ENCODE assay signal across 17 cellular contexts in the genomic region with DNA sequence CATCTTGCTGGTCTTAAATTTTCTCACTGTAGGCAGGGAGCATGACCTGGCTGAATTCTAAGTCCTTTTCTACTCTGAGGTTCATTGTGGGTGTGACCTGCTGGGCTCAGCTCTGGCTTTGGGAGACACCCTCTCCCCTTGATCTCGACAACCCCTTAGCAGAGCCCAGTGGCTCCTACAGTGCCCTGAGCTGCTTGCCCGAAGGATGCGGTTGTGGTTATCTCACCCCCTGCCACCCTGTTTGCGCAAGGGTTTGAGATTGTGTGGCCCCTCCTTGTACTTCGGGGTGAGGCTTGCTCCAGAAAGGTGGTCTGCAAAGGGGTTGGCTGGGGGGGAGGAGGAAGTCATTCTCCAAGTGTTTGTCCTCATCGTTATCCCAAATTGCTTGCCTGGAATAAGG. TPM values are rescaled to one million over a fixed set of nuclear protein-coding genes. Genes with fewer than 3 reads are reported as not detected.
DNase-seq lines count a peak whose midpoint lies in the region; ATAC-seq and TF ChIP-seq lines count a peak whose summit lies in the region.
"Had no signal": no experiment of that assay in that cellular context is flagged by ENCODE, and none has a peak within 500 bp of the region (broad histone marks: within the 10 kb centered on the region; RNA-seq: fewer than 3 reads in every experiment).

No MANE protein-coding gene starts in this region.

- ATAC-seq in GM23338 (peak; percentile 42), HG02884 (IDR thresholded peaks at IDR 0.05; ENCODE audit: unreplicated experiment) (no peak), HG03175 (IDR thresholded peaks at IDR 0.05; ENCODE audit: unreplicated experiment) (no peak)
- ATAC-seq in central memory CD8-positive, alpha-beta T cell (replicated peaks; ENCODE audit: extremely low read depth, poor library complexity, severe bottlenecking), result peak; percentile 34

- no peak overlapping the region for H3K27ac Mint-ChIP-seq in GM23338
- H3K27ac Mint-ChIP-seq in central memory CD8-positive, alpha-beta T cell (ENCODE audit: low read depth), result peak overlapping the region; percentile 29
- H3K27ac Mint-ChIP-seq: IgD-negative memory B cell had no signal

- DNase-seq in GM23338 (ENCODE audit: low spot score) (no peak), MV-4-11 (lab: John Stamatoyannopoulos, UW) (peak; percentile 77), neuronal stem cell (ENCODE audit: low spot score) (no peak), H4 (ENCODE audit: low spot score) (no peak), HUDEP-2 (lab: John Stamatoyannopoulos, UW; ENCODE audit: unreplicated experiment in 76 of 76) (no peak)
- no peak for DNase-seq in central memory CD8-positive, alpha-beta T cell (ENCODE audit: low spot score in 2 of 2)
- DNase-seq: DMS153, H7, NCI-H1092 treated with DMSO at 0.1 percent for 48 hours, NCI-H187, NCI-H446, OCI-M1, RPMI8226 had no signal

- 0 out of 2 replicates have a peak, but pooled peaks cover 12% of the 10 kb centered on the region for H3F3A ChIP-seq in GM23338 (replicated peaks; ENCODE audit: low read depth)

- peaks cover 75% of the 10 kb centered on the region for H3K4me1 Mint-ChIP-seq in GM23338
- peaks cover 38% of the 10 kb centered on the region for H3K4me1 Mint-ChIP-seq in central memory CD8-positive, alpha-beta T cell
- H3K4me1 Mint-ChIP-seq: IgD-negative memory B cell had no signal

- no CpG with 5 or more reads among the region's 6 CpGs for WGBS in neuronal stem cell (ENCODE audit: extremely low coverage in 2 of 2, insufficient read length in 2 of 2, insufficient replicate concordance in 1 of 2), 2 donors

- H3K27ac ChIP-seq in GM23338 (ENCODE audit: low read depth) (peak overlapping the region; percentile 56; the same call in 1 of the 2 replicates), neuronal stem cell (replicated peaks; ENCODE audit: low read length) (no peak overlapping the region)
- H3K27ac ChIP-seq: SJSA1 had no signal

- H3K79me1 ChIP-seq in neuronal stem cell (ENCODE audit: low read depth, low read length), result peaks cover 16% of the 10 kb centered on the region

- H3K4me3 ChIP-seq in GM23338 (no peak overlapping the region), neuronal stem cell (ENCODE audit: low read length in 2 of 2) (no peak overlapping the region)
- H3K4me3 ChIP-seq: SJSA1 had no signal

- no peak overlapping the region for H2BK12ac ChIP-seq in neuronal stem cell (ENCODE audit: low read length)

- H3K9me2 ChIP-seq in GM23338 (ENCODE audit: insufficient read depth), result peaks cover 2% of the 10 kb centered on the region; the same call in 1 of the 2 replicates

- TF ChIP-seq CTCF in GM23338 (conservative IDR thresholded peaks at IDR 0.05; ENCODE audit: low read depth in 2 of 2), result no peak

- H4K91ac ChIP-seq in neuronal stem cell (ENCODE audit: low read depth, low read length, poor library complexity), result no peak overlapping the region

- H3K27me3 ChIP-seq in GM23338 (ENCODE audit: insufficient read depth) (no peaks in the 10 kb centered on the region), neuronal stem cell (ENCODE audit: control insufficient read depth in 3 of 3, insufficient read depth in 3 of 3, low read depth in 1 of 3, low read length in 3 of 3) (no peaks in the 10 kb centered on the region)
- H3K27me3 ChIP-seq: SJSA1 had no signal

- no peak overlapping the region for H3K23ac ChIP-seq in neuronal stem cell (ENCODE audit: low read depth, low read length, poor library complexity)

- no peak overlapping the region for H2BK120ac ChIP-seq in neuronal stem cell (ENCODE audit: low read depth, low read length)

- H3K9ac ChIP-seq in neuronal stem cell (ENCODE audit: low read depth, low read length, poor library complexity), result no peak overlapping the region

- H3K4me2 ChIP-seq in GM23338 (0 out of 2 replicates have a peak overlapping the region, but pooled peaks have one; percentile 32), neuronal stem cell (ENCODE audit: insufficient read depth, low read length, poor library complexity, severe bottlenecking) (no peak overlapping the region)

- H3K36me3 ChIP-seq in GM23338 (ENCODE audit: insufficient read depth), result no peaks in the 10 kb centered on the region; the same call in 1 of the 2 replicates
- peaks cover 1 to 52% of the 10 kb centered on the region in 2 donors for H3K36me3 ChIP-seq in neuronal stem cell (replicated peaks in 1 of 2; ENCODE audit: control insufficient read depth in 2 of 2, insufficient read depth in 2 of 2, low read length in 2 of 2)

- peaks cover 100% of the 10 kb centered on the region for H3K79me2 ChIP-seq in GM23338 (replicated peaks; ENCODE audit: insufficient read depth)

- no peak overlapping the region for H4K8ac ChIP-seq in neuronal stem cell (ENCODE audit: low read depth, low read length)

- no peak overlapping the region for H2AFZ ChIP-seq in GM23338
- no peak overlapping the region for H2AFZ ChIP-seq in neuronal stem cell (ENCODE audit: low read length)

- H3K9me3 Mint-ChIP-seq in GM23338, result no peaks in the 10 kb centered on the region
- H3K9me3 Mint-ChIP-seq in central memory CD8-positive, alpha-beta T cell, result no peaks in the 10 kb centered on the region
- H3K9me3 Mint-ChIP-seq: IgD-negative memory B cell had no signal

- H4K20me1 ChIP-seq in GM23338 (replicated peaks; ENCODE audit: insufficient read depth), result peaks cover 92% of the 10 kb centered on the region

- H3K9me3 ChIP-seq in neuronal stem cell (replicated peaks in 1 of 2; ENCODE audit: control insufficient read depth in 2 of 2, insufficient read depth in 1 of 2, low read depth in 1 of 2, low read length in 2 of 2), result peaks cover 0 to 7% of the 10 kb centered on the region in 2 donors
- H3K9me3 ChIP-seq: SJSA1 had no signal

- no peak overlapping the region for H3K14ac ChIP-seq in neuronal stem cell (ENCODE audit: low read length)

- no peak overlapping the region for H3K4me3 Mint-ChIP-seq in GM23338
- peak overlapping the region; percentile 79 for H3K4me3 Mint-ChIP-seq in central memory CD8-positive, alpha-beta T cell
- H3K4me3 Mint-ChIP-seq: IgD-negative memory B cell had no signal

- no peak overlapping the region for H2AK5ac ChIP-seq in neuronal stem cell (ENCODE audit: low read depth, low read length)

- H2BK5ac ChIP-seq in neuronal stem cell (ENCODE audit: low read length), result no peak overlapping the region

- peak overlapping the region; percentile 24 for H3K18ac ChIP-seq in neuronal stem cell (ENCODE audit: low read length)

- peaks cover 51% of the 10 kb centered on the region for H3K36me3 Mint-ChIP-seq in GM23338 (ENCODE audit: low read depth)
- peaks cover 5% of the 10 kb centered on the region for H3K36me3 Mint-ChIP-seq in central memory CD8-positive, alpha-beta T cell (ENCODE audit: insufficient read depth)
- H3K36me3 Mint-ChIP-seq: IgD-negative memory B cell had no signal

- H2BK15ac ChIP-seq in neuronal stem cell (ENCODE audit: low read length), result no peak overlapping the region

- peaks cover 7% of the 10 kb centered on the region for H3K27me3 Mint-ChIP-seq in GM23338 (ENCODE audit: insufficient read depth, low read depth, poor library complexity)
- H3K27me3 Mint-ChIP-seq in central memory CD8-positive, alpha-beta T cell, result peaks cover 42% of the 10 kb centered on the region

- H3K4me1 ChIP-seq in GM23338 (ENCODE audit: insufficient read depth) (peaks cover 54% of the 10 kb centered on the region), neuronal stem cell (ENCODE audit: control insufficient read depth in 2 of 2, insufficient read depth in 1 of 2, low read depth in 1 of 2, low read length in 2 of 2) (peaks cover 0 to 17% of the 10 kb centered on the region in 2 donors)

- H3K4ac ChIP-seq in neuronal stem cell (ENCODE audit: low read length), result no peak overlapping the region

TF ChIP-seq in GM23338, 12 proteins besides CTCF, POLR2A, EP300 and RAD21 (continues in another document):
- TF ChIP-seq ZNF114 (CRISPR knock-in tag; IDR thresholded peaks at IDR 0.05), result no peak
- TF ChIP-seq, protein P1, sequence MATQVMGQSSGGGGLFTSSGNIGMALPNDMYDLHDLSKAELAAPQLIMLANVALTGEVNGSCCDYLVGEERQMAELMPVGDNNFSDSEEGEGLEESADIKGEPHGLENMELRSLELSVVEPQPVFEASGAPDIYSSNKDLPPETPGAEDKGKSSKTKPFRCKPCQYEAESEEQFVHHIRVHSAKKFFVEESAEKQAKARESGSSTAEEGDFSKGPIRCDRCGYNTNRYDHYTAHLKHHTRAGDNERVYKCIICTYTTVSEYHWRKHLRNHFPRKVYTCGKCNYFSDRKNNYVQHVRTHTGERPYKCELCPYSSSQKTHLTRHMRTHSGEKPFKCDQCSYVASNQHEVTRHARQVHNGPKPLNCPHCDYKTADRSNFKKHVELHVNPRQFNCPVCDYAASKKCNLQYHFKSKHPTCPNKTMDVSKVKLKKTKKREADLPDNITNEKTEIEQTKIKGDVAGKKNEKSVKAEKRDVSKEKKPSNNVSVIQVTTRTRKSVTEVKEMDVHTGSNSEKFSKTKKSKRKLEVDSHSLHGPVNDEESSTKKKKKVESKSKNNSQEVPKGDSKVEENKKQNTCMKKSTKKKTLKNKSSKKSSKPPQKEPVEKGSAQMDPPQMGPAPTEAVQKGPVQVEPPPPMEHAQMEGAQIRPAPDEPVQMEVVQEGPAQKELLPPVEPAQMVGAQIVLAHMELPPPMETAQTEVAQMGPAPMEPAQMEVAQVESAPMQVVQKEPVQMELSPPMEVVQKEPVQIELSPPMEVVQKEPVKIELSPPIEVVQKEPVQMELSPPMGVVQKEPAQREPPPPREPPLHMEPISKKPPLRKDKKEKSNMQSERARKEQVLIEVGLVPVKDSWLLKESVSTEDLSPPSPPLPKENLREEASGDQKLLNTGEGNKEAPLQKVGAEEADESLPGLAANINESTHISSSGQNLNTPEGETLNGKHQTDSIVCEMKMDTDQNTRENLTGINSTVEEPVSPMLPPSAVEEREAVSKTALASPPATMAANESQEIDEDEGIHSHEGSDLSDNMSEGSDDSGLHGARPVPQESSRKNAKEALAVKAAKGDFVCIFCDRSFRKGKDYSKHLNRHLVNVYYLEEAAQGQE (IDR thresholded peaks at IDR 0.05; ENCODE audit: unreplicated experiment), result no peak
- TF ChIP-seq POLR2AphosphoS5 (IDR thresholded peaks at IDR 0.05; ENCODE audit: low read depth), result no peak
- TF ChIP-seq, protein P2, sequence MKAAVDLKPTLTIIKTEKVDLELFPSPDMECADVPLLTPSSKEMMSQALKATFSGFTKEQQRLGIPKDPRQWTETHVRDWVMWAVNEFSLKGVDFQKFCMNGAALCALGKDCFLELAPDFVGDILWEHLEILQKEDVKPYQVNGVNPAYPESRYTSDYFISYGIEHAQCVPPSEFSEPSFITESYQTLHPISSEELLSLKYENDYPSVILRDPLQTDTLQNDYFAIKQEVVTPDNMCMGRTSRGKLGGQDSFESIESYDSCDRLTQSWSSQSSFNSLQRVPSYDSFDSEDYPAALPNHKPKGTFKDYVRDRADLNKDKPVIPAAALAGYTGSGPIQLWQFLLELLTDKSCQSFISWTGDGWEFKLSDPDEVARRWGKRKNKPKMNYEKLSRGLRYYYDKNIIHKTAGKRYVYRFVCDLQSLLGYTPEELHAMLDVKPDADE (IDR thresholded peaks at IDR 0.05), result no peak
- no peak for TF ChIP-seq NANOG (IDR thresholded peaks at IDR 0.05; ENCODE audit: borderline replicate concordance)
- TF ChIP-seq JUNB (IDR thresholded peaks at IDR 0.05; ENCODE audit: unreplicated experiment), result no peak

RNA-seq across cellular contexts. Expression of gene TCF7L2, which starts 55.3 kb away (rescaled TPM):
- total RNA-seq in GM23338 (2014; rRNA removed; shearing (Covaris generic)), result 27.0 and 32.2 TPM in 2 replicates
- 80.8 and 89.7 TPM in 2 replicates for polyA plus RNA-seq in GM23338 (2016; fragmentation: Nextera tagmentation; extraction: Ambion mirVana)
- 67.4 TPM for polyA plus RNA-seq in neuronal stem cell (2013, experiment 1 of 2)
- 70.5 TPM for polyA plus RNA-seq in neuronal stem cell (2013, experiment 2 of 2)
- total RNA-seq in H4 (2014; rRNA removed; shearing (Covaris generic)), result 3.3 and 3.4 TPM in 2 replicates

Comparison
In these comparisons a context has a peak if more than half of its experiments do, and no peak if none do; other contexts are left out.
1. ATAC-seq: peak in GM23338 (single experiment) and central memory CD8-positive, alpha-beta T cell (single experiment); none in HG02884 (single experiment) and HG03175 (single experiment).